Comparison of ENCODE assay signal across 8 cellular contexts in genomic region chr1:52552236-52552504, GRCh38. TPM values are rescaled to one million over a fixed set of nuclear protein-coding genes. Genes with fewer than 3 reads are reported as not detected.
A peak's percentile ranks its signal among the peaks of the same experiment; 100 is the strongest.
DNase-seq lines count a peak whose midpoint lies in the region; ATAC-seq and TF ChIP-seq lines count a peak whose summit lies in the region.

No MANE protein-coding gene starts in this region.

- POLR2A ChIA-PET in PC-9 (lab: Charles Lee; ENCODE audit: unreplicated experiment), result no interaction called here

- no peaks in the 10 kb centered on the region for H3K27me3 Mint-ChIP-seq in activated T-cell treated with anti-CD3 and anti-CD28 coated beads, Interleukin-2, amount 50 U/mL, for 72 hours (ENCODE audit: low read depth)

- H3K9me3 Mint-ChIP-seq in activated T-cell treated with anti-CD3 and anti-CD28 coated beads, Interleukin-2, amount 50 U/mL, for 72 hours, result no peaks in the 10 kb centered on the region

- intact Hi-C loops in PC-9 (cut with micrococcal nuclease; ENCODE audit: unreplicated experiment), result loop anchor here (1.0 to 2.0 kb wide), 2 partner anchors 110 to 135 kb away; no protein-coding TSS in a partner anchor
- intact Hi-C loops in transverse colon (cut with DNase I; ENCODE audit: low total_unique reads), result no loop called here

- H3K79me2 ChIP-seq in PC-9 (ENCODE audit: low read depth), result peaks cover 55% of the 10 kb centered on the region
- H3K79me2 ChIP-seq in parathyroid adenoma, result peaks cover 4% of the 10 kb centered on the region

- no peak overlapping the region for H3K27ac Mint-ChIP-seq in activated T-cell treated with anti-CD3 and anti-CD28 coated beads, Interleukin-2, amount 50 U/mL, for 72 hours

- no peak overlapping the region for H3K4me3 Mint-ChIP-seq in activated T-cell treated with anti-CD3 and anti-CD28 coated beads, Interleukin-2, amount 50 U/mL, for 72 hours

- no peaks in the 10 kb centered on the region for H3K9me3 ChIP-seq in PC-9 (ENCODE audit: insufficient read depth, low read depth)
- no peaks in the 10 kb centered on the region for H3K9me3 ChIP-seq in parathyroid adenoma (ENCODE audit: control insufficient read depth, low read length)
- H3K9me3 ChIP-seq in transverse colon, result no peaks in the 10 kb centered on the region

- H4K20me1 ChIP-seq in PC-9 (ENCODE audit: insufficient read depth), result peaks cover 17% of the 10 kb centered on the region; the same call in 1 of the 2 replicates

- ATAC-seq in HG03432 (IDR thresholded peaks at IDR 0.05; ENCODE audit: unreplicated experiment) (peak; percentile 35), foreskin keratinocyte (peak; percentile 49)
- ATAC-seq in activated T-cell treated with anti-CD3 and anti-CD28 coated beads, Interleukin-2, amount 50 U/mL, for 72 hours (replicated peaks in 1 of 2), result peak; percentile 49

- BruUV-seq in PC-9 (replicated peaks; lab: Mats Ljungman, UMichigan), result no TSS peak

- H2AFZ ChIP-seq in PC-9 (peak overlapping the region; percentile 95), parathyroid adenoma (peak overlapping the region; percentile 93)

- no peaks in the 10 kb centered on the region for H3K9me2 ChIP-seq in PC-9 (ENCODE audit: insufficient read depth)

- no peak for TF ChIP-seq EP300 in transverse colon (IDR thresholded peaks at IDR 0.05; ENCODE audit: low read depth)

- peaks cover 18% of the 10 kb centered on the region for H3F3A ChIP-seq in PC-9 (ENCODE audit: insufficient read depth, low read depth)

- CTCF ChIA-PET in PC-9 (lab: Charles Lee), result interaction anchor here (0.8 kb wide), 1 partner anchor 206 kb away, joined by 4 read pairs; no protein-coding TSS in a partner anchor

- 0% methylated on average over 4 to 14 of the region's 14 CpGs for WGBS in transverse colon (ENCODE audit: low coverage in 1 of 2), 2 donors

- H3K4me1 ChIP-seq in PC-9 (replicated peaks; ENCODE audit: insufficient read depth), result peaks cover 30% of the 10 kb centered on the region
- H3K4me1 ChIP-seq in foreskin keratinocyte, result peaks cover 6% of the 10 kb centered on the region
- no peaks in the 10 kb centered on the region for H3K4me1 ChIP-seq in parathyroid adenoma
- H3K4me1 ChIP-seq in transverse colon, result peaks cover 0 to 31% (median 17%) of the 10 kb centered on the region in 4 donors

- peaks cover 0 to 3% of the 10 kb centered on the region in 2 donors for H3K36me3 Mint-ChIP-seq in activated T-cell treated with anti-CD3 and anti-CD28 coated beads, Interleukin-2, amount 50 U/mL, for 72 hours (ENCODE audit: insufficient read depth in 2 of 2)

- H3K4me2 ChIP-seq in PC-9 (peak overlapping the region; percentile 97), parathyroid adenoma (ENCODE audit: low read length) (peak overlapping the region; percentile 90)

- H3K27ac ChIP-seq in PC-9, result peak overlapping the region; percentile 79
- peak overlapping the region; percentile 75 for H3K27ac ChIP-seq in foreskin keratinocyte
- peak overlapping the region; percentile 92 for H3K27ac ChIP-seq in parathyroid adenoma
- H3K27ac ChIP-seq in transverse colon, result peak overlapping the region; percentile 88 to 95 (median 94)

- peak; percentile 6 for TF ChIP-seq POLR2A in transverse colon (IDR thresholded peaks at IDR 0.05)

- peak; percentile 52 to 83 (median 72) for DNase-seq in NCI-H1417 (lab: John Stamatoyannopoulos, UW)
- DNase-seq in NCI-H1417 treated with DMSO at 0.1 percent for 48 hours (lab: John Stamatoyannopoulos, UW), result no peak
- DNase-seq in PC-9, result peak; percentile 32 to 72
- DNase-seq in activated T-cell treated with anti-CD3 and anti-CD28 coated beads, Interleukin-2, amount 50 U/mL, for 72 hours, result peak; percentile 78 to 81
- DNase-seq in foreskin keratinocyte, result peak; percentile 84 to 91
- peak; percentile 65 for DNase-seq in transverse colon

- H3K27me3 ChIP-seq in PC-9 (ENCODE audit: insufficient read depth, low read depth), result no peaks in the 10 kb centered on the region
- H3K27me3 ChIP-seq in foreskin keratinocyte, result no peaks in the 10 kb centered on the region
- no peaks in the 10 kb centered on the region for H3K27me3 ChIP-seq in parathyroid adenoma (ENCODE audit: control insufficient read depth, insufficient read depth, low read length)
- no peaks in the 10 kb centered on the region for H3K27me3 ChIP-seq in transverse colon

- H3K9ac ChIP-seq in parathyroid adenoma, result no peak overlapping the region

- H3K36me3 ChIP-seq in PC-9 (ENCODE audit: low read depth) (no peaks in the 10 kb centered on the region), parathyroid adenoma (ENCODE audit: control insufficient read depth, insufficient read depth, low read length) (no peaks in the 10 kb centered on the region), transverse colon (no peaks in the 10 kb centered on the region)

- peak overlapping the region; percentile 66 for H3K4me3 ChIP-seq in PC-9
- H3K4me3 ChIP-seq in parathyroid adenoma (ENCODE audit: low read depth, low read length), result peak overlapping the region; percentile 95
- H3K4me3 ChIP-seq in transverse colon, result peak overlapping the region; percentile 77 to 95 (median 86)

- TF ChIP-seq CTCF in PC-9 (conservative IDR thresholded peaks at IDR 0.05) (no peak), foreskin keratinocyte (conservative IDR thresholded peaks at IDR 0.05) (no peak), parathyroid adenoma (IDR thresholded peaks at IDR 0.05) (no peak), transverse colon (IDR thresholded peaks at IDR 0.05) (peak in 1 of 5 experiments; percentile 14)

- H3K4me1 Mint-ChIP-seq in activated T-cell treated with anti-CD3 and anti-CD28 coated beads, Interleukin-2, amount 50 U/mL, for 72 hours (ENCODE audit: low read depth), result peaks cover 38% of the 10 kb centered on the region

- in situ Hi-C loops in transverse colon (cut with MboI; ENCODE audit: low pct_ligation_motif_present in 1 of 4, low pct_unique_long_range_greater_than_20kb in 1 of 4, low sequenced_read_pairs in 3 of 4), result no loop called here

RNA-seq across cellular contexts. Expression of gene TUT4, which starts 0.7 kb away (rescaled TPM):
- 76.8 and 78.3 TPM in 2 replicates for total RNA-seq in PC-9 (2021)
- 100 to 1,000 TPM; 108 to 120 TPM for total RNA-seq in activated T-cell treated with anti-CD3 and anti-CD28 coated beads, Interleukin-2, amount 50 U/mL, for 72 hours
- 26.5 and 29.1 TPM in 2 replicates for total RNA-seq in foreskin keratinocyte
- polyA plus RNA-seq in foreskin keratinocyte, result 15.6 and 18.1 TPM in 2 replicates
- total RNA-seq in transverse colon, result 10 to 100 TPM; 12.3 to 55.3 (median 27.4) TPM

RNA-seq across cellular contexts. Expression of gene GPX7, which starts 50.0 kb away (rescaled TPM):
- total RNA-seq in PC-9 (2021) (0.43 TPM in 1 of 2 replicates, not detected in the other), foreskin keratinocyte (2.9 and 3.9 TPM in 2 replicates), transverse colon (10 to 100 TPM in 1 of 4 donors, 1 to 10 TPM in 3; 3.3 to 16.5 (median 5.6) TPM)
- total RNA-seq in activated T-cell treated with anti-CD3 and anti-CD28 coated beads, Interleukin-2, amount 50 U/mL, for 72 hours, result 10 to 100 TPM; 26.3 to 27.6 TPM
- polyA plus RNA-seq in foreskin keratinocyte, result 2.9 and 4.1 TPM in 2 replicates
